ENCODE assay signal across 12 cellular contexts in the genomic region with DNA sequence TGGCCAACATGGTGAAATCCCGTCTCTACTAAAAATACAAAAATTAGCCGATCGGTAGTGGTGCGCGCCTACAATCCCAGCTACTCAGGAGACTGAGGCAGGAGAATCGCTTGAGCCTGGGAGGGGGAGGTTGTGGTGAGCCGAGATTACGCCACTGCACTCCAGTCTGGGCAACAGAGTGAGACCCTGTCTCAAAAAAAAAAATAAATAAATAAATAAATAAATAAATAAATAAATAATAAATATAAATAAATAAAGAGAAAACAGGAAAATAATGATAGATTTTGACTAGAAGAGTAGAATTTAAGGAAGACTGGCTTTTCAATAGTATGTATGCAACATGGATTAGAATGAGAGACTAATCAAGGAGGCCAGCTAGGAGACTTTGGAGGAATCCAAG. TPM values are rescaled to one million over a fixed set of nuclear protein-coding genes. Genes with fewer than 3 reads are reported as not detected.
"Had no signal": no experiment of that assay in that cellular context is flagged by ENCODE, and none has a peak within 500 bp of the region (broad histone marks: within the 10 kb centered on the region; RNA-seq: fewer than 3 reads in every experiment).

No MANE protein-coding gene starts in this region.

RNA-seq across cellular contexts. Expression of a gene that starts 42.8 kb away (rescaled TPM):
- total RNA-seq: activated CD4-positive, alpha-beta memory T cell treated with anti-CD3 and anti-CD28 coated beads, Interleukin-2, amount 10 ng/mL, durations not matched to agents 7 days and 5 days; activated CD4-positive, alpha-beta T cell treated with anti-CD3 and anti-CD28 coated beads for 36 hours; activated CD4-positive, alpha-beta T cell treated with anti-CD3 and anti-CD28 coated beads, Interleukin-2, amount 10 ng/mL, durations not matched to agents 7 days and 5 days; activated CD8-positive, alpha-beta memory T cell treated with anti-CD3 and anti-CD28 coated beads, Interleukin-2, amount 10 ng/mL, durations not matched to agents 7 days and 5 days; activated CD8-positive, alpha-beta T cell treated with anti-CD3 and anti-CD28 coated beads, Interleukin-2, amount 10 ng/mL, durations not matched to agents 7 days and 5 days; activated naive CD8-positive, alpha-beta T cell treated with anti-CD3 and anti-CD28 coated beads, Interleukin-2, amount 10 ng/mL, durations not matched to agents 7 days and 5 days; activated T-helper 2 cell treated with anti-CD3 and anti-CD28 coated beads, Interferon-gamma antibody, Interleukin-2, Interleukin-4, amounts not matched to agents 10 μg/mL and 5 μg/mL and 100 μg/mL, durations not matched to agents 14 hours and 24 hours and 36 hours; aorta; astrocyte; body of pancreas; cardiac septum; cerebellum had no signal
